Comparison of ENCODE assay signal across 10 cellular contexts in genomic region chr7:68005992-68006391, GRCh38.
"Had no signal": no experiment of that assay in that cellular context is flagged by ENCODE, and none has a peak within 500 bp of the region (broad histone marks: within the 10 kb centered on the region; RNA-seq: fewer than 3 reads in every experiment).

No MANE protein-coding gene starts in this region.

- H3K27ac ChIP-seq: GM23248 had no signal

- DNase-seq: GM23248, GOT3, H7, H9, HCEC 1CT, HFFc6 had no signal

- H3K4me2 ChIP-seq: GM23338 had no signal

- H3K36me3 ChIP-seq: HAP-1 had no signal

- H3K4me1 ChIP-seq: HAP-1 had no signal

- H3K9me3 ChIP-seq: HAP-1 had no signal

- ATAC-seq: GM23338, HCT116 had no signal

- H2AFZ ChIP-seq: GM23248, GM23338 had no signal

- H3K4me3 ChIP-seq: GM23248, GM23338, HAP-1 had no signal

- FAIRE-seq: H1 had no signal
